In genomic region chr3:12759097-12759679, GRCh38 we compare ENCODE assay signal across 12 cellular contexts. TPM values are rescaled to one million over a fixed set of nuclear protein-coding genes. Genes with fewer than 3 reads are reported as not detected.
A peak's percentile ranks its signal among the peaks of the same experiment; 100 is the strongest.
DNase-seq lines count a peak whose midpoint lies in the region; ATAC-seq, FAIRE-seq and TF ChIP-seq lines count a peak whose summit lies in the region.
"Had no signal": no experiment of that assay in that cellular context is flagged by ENCODE, and none has a peak within 500 bp of the region (broad histone marks: within the 10 kb centered on the region; RNA-seq: fewer than 3 reads in every experiment).

Gene TMEM40, minus strand, starts transcription at chr3:12759259. Its CDS starts 9,427 bp downstream, at chr3:12749832.

- H3K27ac ChIP-seq in A673 (ENCODE audit: low read depth, low read length, poor library complexity, severe bottlenecking) = peak within 1 kb of the TSS; percentile 24
- H3K27ac ChIP-seq in Karpas-422 (ENCODE audit: low read length) = peak within 1 kb of the TSS; percentile 29; the same call in 1 of the 2 replicates
- no peak within 1 kb of the TSS for H3K27ac ChIP-seq in H1 (ENCODE audit: low read depth, low read length)
- H3K27ac ChIP-seq in osteoblast (ENCODE audit: low read depth, low read length) = peak within 1 kb of the TSS; percentile 24

- no peak within 1 kb of the TSS for H3K14ac ChIP-seq in H1 (ENCODE audit: insufficient read length)

- intact Hi-C loops in A673 (cut with micrococcal nuclease; ENCODE audit: unreplicated experiment) = no loop called here

- peak within 1 kb of the TSS; percentile 46 for H4K91ac ChIP-seq in H1 (replicated peaks; ENCODE audit: insufficient read length, low read length)

- H4K5ac ChIP-seq in H1 (ENCODE audit: insufficient read length, low read depth, low read length) = no peak within 1 kb of the TSS

- TF ChIP-seq RAD21 in H1 (IDR thresholded peaks at IDR 0.05 in 1 of 2, conservative IDR thresholded peaks at IDR 0.05 in 1 of 2; ENCODE audit: low read depth in 2 of 2, low read length in 2 of 2) = no peak

- peak within 1 kb of the TSS; percentile 29 for H3K9ac ChIP-seq in Karpas-422 (ENCODE audit: low read length)
- H3K9ac ChIP-seq in H1 (replicated peaks in 1 of 4; ENCODE audit: extremely low read depth in 1 of 4, low read depth in 3 of 4, low read length in 3 of 4) = no peak within 1 kb of the TSS

- H2BK20ac ChIP-seq in H1 (ENCODE audit: low read length) = no peak within 1 kb of the TSS

- BruUV-seq in A673 (replicated peaks; lab: Mats Ljungman, UMichigan) = no TSS peak

- CTCF ChIA-PET in A673 (lab: Charles Lee) = interaction anchor here (0.5 kb wide), 1 partner anchor 362 kb away, joined by 4 read pairs; no protein-coding TSS in a partner anchor
- CTCF ChIA-PET in H1 (lab: Charles Lee; ENCODE audit: partially characterized antibody) = interaction anchor here (0.5 to 4.5 kb wide), 12 partner anchors 8 to 181 kb away, joined by 3 to 29 read pairs (median 4); no protein-coding TSS in a partner anchor

- no peak within 1 kb of the TSS for H4K8ac ChIP-seq in H1 (ENCODE audit: extremely low read depth, insufficient read depth, low read length)

- H3K27me3 ChIP-seq in A673 (replicated peaks; ENCODE audit: insufficient read depth, low read depth, low read length, poor library complexity) = no peaks in the 10 kb centered on the region
- H3K27me3 ChIP-seq in Karpas-422 (ENCODE audit: low read length) = no peaks in the 10 kb centered on the region
- H3K27me3 ChIP-seq in H1 (replicated peaks in 1 of 4; ENCODE audit: control insufficient read depth in 3 of 4, extremely low read depth in 1 of 4, insufficient read depth in 3 of 4, low read length in 3 of 4) = no peaks in the 10 kb centered on the region
- no peaks in the 10 kb centered on the region for H3K27me3 ChIP-seq in osteoblast (ENCODE audit: insufficient read depth, low read length)

- no peak within 1 kb of the TSS for H2AK5ac ChIP-seq in H1 (ENCODE audit: low read depth, low read length)

- FAIRE-seq in H1 (lab: Jason Lieb, UNC) = no peak

- peak within 1 kb of the TSS; percentile 19 for H3K56ac ChIP-seq in H1 (replicated peaks; ENCODE audit: insufficient read length, low read depth, low read length)

- H3K4me2 ChIP-seq in Karpas-422 (ENCODE audit: low read depth, low read length, poor library complexity, severe bottlenecking) = no peak within 1 kb of the TSS
- H3K4me2 ChIP-seq in H1 (ENCODE audit: insufficient read depth in 1 of 2, low read depth in 2 of 2, low read length in 2 of 2) = no peak within 1 kb of the TSS; a peak in 1 of 4 replicates
- H3K4me2 ChIP-seq in osteoblast (ENCODE audit: insufficient read depth, low read length) = peak within 1 kb of the TSS; percentile 51

- no peak within 1 kb of the TSS for H3K4ac ChIP-seq in H1 (replicated peaks; ENCODE audit: insufficient read length, low read depth, low read length)

- H4K20me1 ChIP-seq in Karpas-422 (ENCODE audit: insufficient read depth, low read depth, low read length) = no peaks in the 10 kb centered on the region
- H4K20me1 ChIP-seq in H1 (replicated peaks in 1 of 2; ENCODE audit: control insufficient read depth in 1 of 2, insufficient read depth in 2 of 2, low read length in 2 of 2) = no peaks in the 10 kb centered on the region
- no peaks in the 10 kb centered on the region for H4K20me1 ChIP-seq in osteoblast (ENCODE audit: insufficient read depth, low read length)

- H2AFZ ChIP-seq in Karpas-422 (ENCODE audit: low read length) (peak within 1 kb of the TSS; percentile 67; the same call in 1 of the 2 replicates), H1 (ENCODE audit: low read length) (peak within 1 kb of the TSS; percentile 89; the same call in 1 of the 2 replicates), osteoblast (ENCODE audit: low read length) (peak within 1 kb of the TSS; percentile 83)

- H3K4me3 ChIP-seq in A673 (ENCODE audit: low read depth, low read length, poor library complexity, severe bottlenecking) (no peak within 1 kb of the TSS), Karpas-422 (ENCODE audit: low read length) (no peak within 1 kb of the TSS), H1 (ENCODE audit: extremely low read depth in 1 of 4, insufficient read depth in 2 of 4, low read depth in 3 of 4, low read length in 4 of 4) (no peak within 1 kb of the TSS), osteoblast (ENCODE audit: insufficient read depth, low read length) (no peak within 1 kb of the TSS)

- H3K79me2 ChIP-seq in Karpas-422 (ENCODE audit: low read length) = no peaks in the 10 kb centered on the region
- no peaks in the 10 kb centered on the region for H3K79me2 ChIP-seq in H1 (ENCODE audit: control insufficient read depth in 1 of 2, insufficient read depth in 2 of 2, low read length in 2 of 2)
- H3K79me2 ChIP-seq in osteoblast (ENCODE audit: insufficient read depth, low read length) = no peaks in the 10 kb centered on the region

- POLR2A ChIA-PET in A673 (lab: Charles Lee; ENCODE audit: low non-redundant PET) (no interaction called here), H1 (lab: Charles Lee; ENCODE audit: partially characterized antibody) (interaction anchor here (0.8 to 1.5 kb wide), 6 partner anchors 14 to 176 kb away, joined by 3 to 4 read pairs (median 3); partner anchors contain the start of genes CAND2, RAF1 and RPL32)

- no peak for TF ChIP-seq POLR2A in H1 (IDR thresholded peaks at IDR 0.05; ENCODE audit: control extremely low read depth in 1 of 2, low read depth in 2 of 2, low read length in 2 of 2)

- H3K23me2 ChIP-seq in H1 (ENCODE audit: low read depth, low read length) = peaks cover 3% of the 10 kb centered on the region; the same call in 1 of the 2 replicates

- no peaks in the 10 kb centered on the region for H3K36me3 ChIP-seq in A673 (ENCODE audit: insufficient read depth, low read length, poor library complexity, severe bottlenecking)
- no peaks in the 10 kb centered on the region for H3K36me3 ChIP-seq in Karpas-422 (ENCODE audit: insufficient read depth, low read length)
- no peaks in the 10 kb centered on the region for H3K36me3 ChIP-seq in H1 (ENCODE audit: control insufficient read depth in 2 of 4, insufficient read depth in 4 of 4, low read length in 3 of 4)
- H3K36me3 ChIP-seq in osteoblast (ENCODE audit: insufficient read depth, low read length) = no peaks in the 10 kb centered on the region

- H3K18ac ChIP-seq in H1 (ENCODE audit: extremely low read depth, low read length) = no peak within 1 kb of the TSS

- H3K9me2 ChIP-seq in Karpas-422 (replicated peaks; ENCODE audit: insufficient read depth, low read length) = no peaks in the 10 kb centered on the region

- no peak for TF ChIP-seq CTCF in A673 (conservative IDR thresholded peaks at IDR 0.05; ENCODE audit: low read depth, low read length)
- no peak for TF ChIP-seq CTCF in H1 (IDR thresholded peaks at IDR 0.05; ENCODE audit: control extremely low read depth in 1 of 3, insufficient read depth in 1 of 3, low read depth in 1 of 3, low read length in 3 of 3)
- TF ChIP-seq CTCF in osteoblast (IDR thresholded peaks at IDR 0.05; ENCODE audit: extremely low read depth, low read depth, low read length) = no peak

- no peaks in the 10 kb centered on the region for H3K79me1 ChIP-seq in H1 (ENCODE audit: low read depth, low read length)

- H2BK120ac ChIP-seq in H1 (replicated peaks; ENCODE audit: low read depth, low read length) = no peak within 1 kb of the TSS

- H2BK15ac ChIP-seq in H1 (ENCODE audit: low read length) = peak within 1 kb of the TSS; percentile 23; the same call in 1 of the 2 replicates

- ATAC-seq in GM21515 (IDR thresholded peaks at IDR 0.05; ENCODE audit: unreplicated experiment) (no peak), HG03095 (IDR thresholded peaks at IDR 0.05; ENCODE audit: unreplicated experiment) (no peak)
- ATAC-seq: CD8-positive, alpha-beta T cell had no signal

- no peak within 1 kb of the TSS for H3K23ac ChIP-seq in H1 (ENCODE audit: insufficient read length)

- peak within 1 kb of the TSS; percentile 12; the same call in 1 of the 2 replicates for H2BK5ac ChIP-seq in H1 (ENCODE audit: low read depth, low read length)

- peaks cover 8% of the 10 kb centered on the region for H3K4me1 ChIP-seq in A673 (ENCODE audit: insufficient read depth, low read length, poor library complexity, severe bottlenecking)
- H3K4me1 ChIP-seq in Karpas-422 (ENCODE audit: low read length) = peaks cover 56% of the 10 kb centered on the region
- H3K4me1 ChIP-seq in H1 (replicated peaks in 1 of 4; ENCODE audit: control insufficient read depth in 3 of 4, insufficient read depth in 4 of 4, low read length in 3 of 4) = peaks cover 0 to 15% (median 9%) of the 10 kb centered on the region in 4 experiments; a peak in 5 of 7 replicates
- peaks cover 18% of the 10 kb centered on the region for H3K4me1 ChIP-seq in osteoblast (ENCODE audit: insufficient read depth, low read length)

- no peaks in the 10 kb centered on the region for H3K9me3 ChIP-seq in A673 (ENCODE audit: low read depth, low read length, poor library complexity, severe bottlenecking)
- H3K9me3 ChIP-seq in Karpas-422 (ENCODE audit: low read length) = no peaks in the 10 kb centered on the region
- H3K9me3 ChIP-seq in H1 (ENCODE audit: insufficient read depth in 2 of 2, low read depth in 1 of 2, low read length in 1 of 2) = no peaks in the 10 kb centered on the region
- no peaks in the 10 kb centered on the region for H3K9me3 ChIP-seq in osteoblast (ENCODE audit: low read depth, low read length)

- peak within 1 kb of the TSS; percentile 20; the same call in 1 of the 2 replicates for H2BK12ac ChIP-seq in H1 (ENCODE audit: low read depth, low read length)

- 73% methylated on average over 10 of the region's 10 CpGs; no CpG with 5 or more reads in 1 of the 2 experiments for whole genome bisulfite sequencing in H1 (ENCODE audit: extremely low coverage in 1 of 2, insufficient coverage in 1 of 2, insufficient read length in 1 of 2, insufficient replicate concordance in 2 of 2, low coverage in 1 of 2, low lambda C conversion rate in 2 of 2, missing lambda C conversion rate in 1 of 2), 2 experiments

- TF ChIP-seq EP300 in H1 (IDR thresholded peaks at IDR 0.05; ENCODE audit: borderline replicate concordance in 1 of 2, low read depth in 2 of 2, low read length in 2 of 2) = no peak

- DNase-seq in A673 (ENCODE audit: low spot score) (no peak), Karpas-422 (no peak), H1 (ENCODE audit: low read depth in 1 of 2, low spot score in 2 of 2) (no peak), osteoblast (ENCODE audit: insufficient read length, low spot score, missing footprints) (no peak), HuH-7.5 (ENCODE audit: low spot score) (no peak), T-helper 9 cell (no peak)
- DNase-seq: anterior cingulate cortex; CD8-positive, alpha-beta T cell; NCI-H2081 treated with DMSO at 0.1 percent for 48 hours; stimulated activated CD4-positive, alpha-beta T cell treated with anti-CD3 and anti-CD28 coated beads, Interleukin-2, amount 100 ng/mL, for 24 hours had no signal

RNA-seq across cellular contexts. Expression of gene TMEM40, which starts in this region (rescaled TPM):
- not detected in 2 replicates for total RNA-seq in A673 (2021)
- 0.18 and 0.26 TPM in 2 replicates for total RNA-seq in Karpas-422 (2014; rRNA removed; shearing (Covaris generic); ENCODE audit: low replicate concordance)
- total RNA-seq in H1 (2021; fragmentation: NEBNext Ultra II Directional; extraction: Animal tissue kit (Norgen Biotek cat#: 25700)) = not detected in 2 replicates
- polyA plus RNA-seq in H1 (2011; rRNA removed) = 0.11 and 0.18 TPM in 2 replicates
- polyA plus RNA-seq in H1 (2011; cell fraction: cytosol; rRNA removed) = 0.26 TPM
- polyA plus RNA-seq in H1 (2011; cell fraction: nucleus; rRNA removed) = 0.57 TPM
- 0.28 TPM in 1 of 4 replicates, not detected in the others for polyA plus RNA-seq in H1 (2012, experiment 1 of 2)
- not detected for polyA plus RNA-seq in H1 (2012, experiment 2 of 2)
- polyA plus RNA-seq in H1 (2013, experiment 1 of 2) = 0.12 TPM
- polyA plus RNA-seq in H1 (2013, experiment 2 of 2) = 0.22 TPM
- polyA minus RNA-seq in H1 (2011; rRNA and poly(A)+ RNA removed) = not detected in 2 replicates
- polyA minus RNA-seq in H1 (2011; cell fraction: cytosol; rRNA and poly(A)+ RNA removed) = not detected
- not detected for polyA minus RNA-seq in H1 (2011; cell fraction: nucleus; rRNA and poly(A)+ RNA removed)
- total RNA-seq in osteoblast = not detected in 2 replicates
- total RNA-seq: CD8-positive, alpha-beta T cell had no signal
